In genomic region chr17:81842725-81843504, GRCh38 we compare ENCODE assay signal across 1 cellular context.
TF ChIP-seq lines count a peak whose summit lies in the region.

No MANE protein-coding gene starts in this region.

TF ChIP-seq in H1, 55 proteins besides CTCF, POLR2A, EP300 and RAD21:
- TF ChIP-seq CHD1 (IDR thresholded peaks at IDR 0.05; ENCODE audit: low read depth, low read length) (no peak), JUND (IDR thresholded peaks at IDR 0.05; ENCODE audit: low read length) (no peak), POLR2AphosphoS5 (IDR thresholded peaks at IDR 0.05; ENCODE audit: low read depth, low read length) (0 out of 2 replicates have a peak, but pooled peaks have one; percentile 7), ZNF274 (IDR thresholded peaks at IDR 0.05; ENCODE audit: borderline replicate concordance, extremely low read depth, low read length) (no peak), ATF2 (IDR thresholded peaks at IDR 0.05; ENCODE audit: low read length) (no peak), MAFK (IDR thresholded peaks at IDR 0.05; ENCODE audit: low read depth, low read length) (no peak), CBX5 (IDR thresholded peaks at IDR 0.05; ENCODE audit: low read depth, low read length) (no peak), POU5F1 (IDR thresholded peaks at IDR 0.05; ENCODE audit: low read depth, low read length) (no peak)
